Comparison of ENCODE assay signal across 30 cellular contexts in the genomic region with DNA sequence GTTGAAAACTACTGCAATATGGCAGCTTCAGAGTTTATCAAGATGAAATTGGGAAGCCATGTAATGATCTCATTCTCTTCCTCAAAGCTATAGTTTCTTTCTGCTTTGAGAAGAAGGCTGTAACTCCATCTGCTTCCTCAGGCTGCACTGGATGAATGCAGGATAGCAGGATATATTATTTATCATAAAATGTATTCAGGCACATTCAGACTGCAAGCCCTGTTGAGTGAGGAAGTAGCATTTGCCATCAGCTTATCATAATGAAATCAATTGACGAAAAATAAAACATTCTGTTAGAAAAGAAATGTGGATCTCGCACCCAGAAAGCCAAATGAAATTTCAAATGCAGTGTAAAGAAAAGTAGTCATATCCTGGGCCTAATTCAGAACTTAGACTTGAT. TPM values are rescaled to one million over a fixed set of nuclear protein-coding genes. Genes with fewer than 3 reads are reported as not detected.
"Had no signal": no experiment of that assay in that cellular context is flagged by ENCODE, and none has a peak within 500 bp of the region (broad histone marks: within the 10 kb centered on the region; RNA-seq: fewer than 3 reads in every experiment).

No MANE protein-coding gene starts in this region.

- H3K27me3 ChIP-seq: breast epithelium, gastrocnemius medialis, left lung, ovary, suprapubic skin, transverse colon had no signal

- ATAC-seq: activated CD4-positive, CD25-positive, alpha-beta regulatory T cell treated with anti-CD3 and anti-CD28 coated beads, Interleukin-2, amount 50 U/mL, for 24 hours; gastrocnemius medialis; left lung; stimulated activated effector memory CD8-positive, alpha-beta T cell treated with anti-CD3 and anti-CD28 coated beads, Interleukin-12 subunit alpha, Interleukin-12 subunit beta, amount 100 ng/mL, for 72 hours; stimulated activated naive CD8-positive, alpha-beta T cell treated with anti-CD3 and anti-CD28 coated beads, Interleukin-15, amount 100 ng/mL, for 72 hours had no signal

- H3K4me1 ChIP-seq: breast epithelium, gastrocnemius medialis, left lung, suprapubic skin, transverse colon had no signal

- H3K27ac ChIP-seq: breast epithelium, gastrocnemius medialis, left lung, ovary, SK-N-MC, skin epidermis, suprapubic skin, transverse colon, WERI-Rb-1 had no signal

- H3K4me3 ChIP-seq: breast epithelium, gastrocnemius medialis, left lung, lung, ovary, SK-N-MC, skin epidermis, suprapubic skin, transverse colon had no signal

- DNase-seq: activated CD4-positive, alpha-beta T cell treated with anti-CD3 and anti-CD28 coated beads for 48 hours; activated CD4-positive, alpha-beta T cell treated with anti-CD3 and anti-CD28 coated beads, Interleukin-2, amount 50 U/mL, for 48 hours; activated CD8-positive, alpha-beta memory T cell treated with anti-CD3 and anti-CD28 coated beads for 24 hours; activated effector memory CD4-positive, alpha-beta T cell treated with anti-CD3 and anti-CD28 coated beads, Interleukin-2, amount 50 U/mL, for 16 hours; activated naive CD4-positive, alpha-beta T cell treated with anti-CD3 and anti-CD28 coated beads for 36 hours; activated naive CD8-positive, alpha-beta T cell treated with anti-CD3 and anti-CD28 coated beads, Interleukin-2, amount 10 ng/mL, durations not matched to agents 7 days and 5 days; amniotic stem cell; effector memory CD4-positive, alpha-beta T cell; erythroblast; gastrocnemius medialis; left lung; naive B cell; nephron progenitor cell; ovary; retina; stimulated activated CD4-positive, alpha-beta T cell treated with anti-CD3 and anti-CD28 coated beads, Interleukin-4, amount 100 ng/mL, for 24 hours; stimulated activated naive CD8-positive, alpha-beta T cell treated with anti-CD3 and anti-CD28 coated beads, Interleukin-15, amount 100 ng/mL, for 72 hours; SW 1271; T-helper 9 cell; transverse colon; WERI-Rb-1 had no signal

- H3K36me3 ChIP-seq: breast epithelium, gastrocnemius medialis, left lung, ovary, suprapubic skin, transverse colon, WERI-Rb-1 had no signal

- H3K9me3 ChIP-seq: breast epithelium, gastrocnemius medialis, left lung, ovary, suprapubic skin, transverse colon had no signal

RNA-seq across cellular contexts. Expression of a gene that starts 0.5 kb away (rescaled TPM):
- total RNA-seq: activated naive CD4-positive, alpha-beta T cell treated with anti-CD3 and anti-CD28 coated beads for 36 hours; activated naive CD8-positive, alpha-beta T cell treated with anti-CD3 and anti-CD28 coated beads, Interleukin-2, amount 10 ng/mL, durations not matched to agents 7 days and 5 days; activated T-helper 1 cell treated with anti-CD3 and anti-CD28 coated beads, Interleukin-12 subunit alpha, Interleukin-12 subunit beta, Interleukin-2, Interleukin-4 antibody, amounts not matched to agents 30 ng/mL and 10 ng/mL and 1 ng/mL, durations not matched to agents 14 hours and 24 hours and 36 hours; kidney epithelial cell had no signal
